ENCODE assay signal across 34 cellular contexts in genomic region chr17:74164446-74165045, GRCh38.
"Had no signal": no experiment of that assay in that cellular context is flagged by ENCODE, and none has a peak within 500 bp of the region (broad histone marks: within the 10 kb centered on the region; RNA-seq: fewer than 3 reads in every experiment).

No MANE protein-coding gene starts in this region.

- H3K4me2 ChIP-seq: KMS-11, SK-N-SH had no signal

- H3K9me3 ChIP-seq: body of pancreas, breast epithelium, SJSA1, SK-N-SH had no signal

- DNase-seq: activated CD4-positive, alpha-beta T cell treated with anti-CD3 and anti-CD28 coated beads for 36 hours; activated CD4-positive, alpha-beta T cell treated with anti-CD3 and anti-CD28 coated beads, Interleukin-2, amount 10 ng/mL, durations not matched to agents 7 days and 5 days; activated CD4-positive, alpha-beta T cell treated with anti-CD3 and anti-CD28 coated beads, Interleukin-2, amount 50 U/mL, for 48 hours; activated CD8-positive, alpha-beta T cell treated with anti-CD3 and anti-CD28 coated beads, Interleukin-2, amount 10 ng/mL, durations not matched to agents 7 days and 5 days; activated gamma-delta T cell; activated naive CD4-positive, alpha-beta T cell treated with anti-CD3 and anti-CD28 coated beads for 36 hours; activated T-cell treated with anti-CD3 and anti-CD28 coated beads, Interleukin-2, amount 50 U/mL, for 24 hours; body of pancreas; MM.1S; MV-4-11; NCI-H1092; NCI-H1436 treated with DMSO at 0.1 percent for 48 hours; NCI-H187; NCI-H2029 treated with DMSO at 0.1 percent for 48 hours; NCI-H2107; NCI-H2171 treated with DMSO at 0.1 percent for 48 hours; NCI-H2227 treated with DMSO at 0.1 percent for 48 hours; NCI-H446; NCI-H510A treated with DMSO at 0.1 percent for 48 hours; NCI-H526 treated with DMSO at 0.1 percent for 48 hours; NCI-H774; SHP77; SK-N-SH had no signal

- H3K4me3 ChIP-seq: adrenal gland, body of pancreas, breast epithelium, SJSA1 had no signal

- H3K4me3 Mint-ChIP-seq: activated CD4-positive, alpha-beta T cell treated with anti-CD3 and anti-CD28 coated beads for 36 hours; activated CD4-positive, alpha-beta T cell treated with anti-CD3 and anti-CD28 coated beads, Interleukin-2, amount 10 ng/mL, durations not matched to agents 7 days and 5 days; activated CD8-positive, alpha-beta T cell treated with anti-CD3 and anti-CD28 coated beads, Interleukin-2, amount 10 ng/mL, durations not matched to agents 7 days and 5 days; activated naive CD4-positive, alpha-beta T cell treated with anti-CD3 and anti-CD28 coated beads for 36 hours; activated T-cell treated with anti-CD3 and anti-CD28 coated beads, Interleukin-2, amount 50 U/mL, for 24 hours; T-helper 1 cell treated with Interleukin-12 subunit alpha and Interleukin-12 subunit beta and Interleukin-4 antibody, amounts not matched to agents 30 μg/mL and 1 μg/mL, for 36 hours; T-helper 2 cell treated with Interferon-gamma antibody and Interleukin-4, amounts not matched to agents 5 μg/mL and 100 μg/mL, for 36 hours; WTC11 had no signal

- H3K27ac Mint-ChIP-seq: activated CD4-positive, alpha-beta T cell treated with anti-CD3 and anti-CD28 coated beads for 36 hours; activated CD4-positive, alpha-beta T cell treated with anti-CD3 and anti-CD28 coated beads, Interleukin-2, amount 10 ng/mL, durations not matched to agents 7 days and 5 days; activated CD8-positive, alpha-beta T cell treated with anti-CD3 and anti-CD28 coated beads, Interleukin-2, amount 10 ng/mL, durations not matched to agents 7 days and 5 days; activated naive CD4-positive, alpha-beta T cell treated with anti-CD3 and anti-CD28 coated beads for 36 hours; activated naive CD4-positive, alpha-beta T cell treated with anti-CD3 and anti-CD28 coated beads, Interleukin-2, amount 50 U/mL, for 72 hours; activated T-cell treated with anti-CD3 and anti-CD28 coated beads, Interleukin-2, amount 50 U/mL, for 24 hours; activated T-helper 2 cell treated with anti-CD3 and anti-CD28 coated beads, Interferon-gamma antibody, Interleukin-2, Interleukin-4, amounts not matched to agents 10 μg/mL and 5 μg/mL and 100 μg/mL, durations not matched to agents 14 hours and 24 hours and 36 hours; T-helper 1 cell treated with Interleukin-12 subunit alpha and Interleukin-12 subunit beta and Interleukin-4 antibody, amounts not matched to agents 30 μg/mL and 1 μg/mL, for 36 hours; T-helper 2 cell treated with Interferon-gamma antibody and Interleukin-4, amounts not matched to agents 5 μg/mL and 100 μg/mL, for 36 hours; WTC11 had no signal

- H3K36me3 Mint-ChIP-seq: activated naive CD4-positive, alpha-beta T cell treated with anti-CD3 and anti-CD28 coated beads, Interleukin-2, amount 50 U/mL, for 72 hours; WTC11 had no signal

- H3K27ac ChIP-seq: adrenal gland, body of pancreas, breast epithelium, KMS-11, SJSA1 had no signal

- H3K4me1 ChIP-seq: adrenal gland, body of pancreas, breast epithelium, SJSA1 had no signal

- H3K4me1 Mint-ChIP-seq: activated CD4-positive, alpha-beta T cell treated with anti-CD3 and anti-CD28 coated beads, Interleukin-2, amount 10 ng/mL, durations not matched to agents 7 days and 5 days had no signal

- H3K9ac ChIP-seq: KMS-11, SK-N-SH had no signal

- ATAC-seq: activated CD4-positive, alpha-beta T cell treated with anti-CD3 and anti-CD28 coated beads for 36 hours; activated CD4-positive, CD25-positive, alpha-beta regulatory T cell treated with anti-CD3 and anti-CD28 coated beads, Interleukin-2, amount 50 U/mL, for 24 hours; activated CD8-positive, alpha-beta T cell treated with anti-CD3 and anti-CD28 coated beads, Interleukin-2, amount 10 ng/mL, durations not matched to agents 7 days and 5 days; activated naive CD4-positive, alpha-beta T cell treated with anti-CD3 and anti-CD28 coated beads, Interleukin-2, amount 50 U/mL, for 72 hours; body of pancreas; Panc1; WTC11 had no signal

- H3K27me3 ChIP-seq: adrenal gland, body of pancreas had no signal

- H3K9me3 Mint-ChIP-seq: activated CD4-positive, alpha-beta T cell treated with anti-CD3 and anti-CD28 coated beads, Interleukin-2, amount 10 ng/mL, durations not matched to agents 7 days and 5 days; activated naive CD4-positive, alpha-beta T cell treated with anti-CD3 and anti-CD28 coated beads for 36 hours; activated naive CD4-positive, alpha-beta T cell treated with anti-CD3 and anti-CD28 coated beads, Interleukin-2, amount 50 U/mL, for 72 hours; activated T-cell treated with anti-CD3 and anti-CD28 coated beads, Interleukin-2, amount 50 U/mL, for 24 hours; activated T-helper 2 cell treated with anti-CD3 and anti-CD28 coated beads, Interferon-gamma antibody, Interleukin-2, Interleukin-4, amounts not matched to agents 10 μg/mL and 5 μg/mL and 100 μg/mL, durations not matched to agents 14 hours and 24 hours and 36 hours; T-helper 1 cell treated with Interleukin-12 subunit alpha and Interleukin-12 subunit beta and Interleukin-4 antibody, amounts not matched to agents 30 μg/mL and 1 μg/mL, for 36 hours; T-helper 2 cell treated with Interferon-gamma antibody and Interleukin-4, amounts not matched to agents 5 μg/mL and 100 μg/mL, for 36 hours had no signal

- H3K36me3 ChIP-seq: adrenal gland, breast epithelium, SJSA1 had no signal
